ENCODE assay signal across 8 cellular contexts in genomic region chr2:135985018-135985825, GRCh38. TPM values are rescaled to one million over a fixed set of nuclear protein-coding genes. Genes with fewer than 3 reads are reported as not detected.
DNase-seq lines count a peak whose midpoint lies in the region; ATAC-seq and TF ChIP-seq lines count a peak whose summit lies in the region.

DARS1 (minus strand) TSS chr2:135985626; CDS start chr2:135985468, 158 bp downstream.

- H3K4me1 Mint-ChIP-seq in type B pancreatic cell (ENCODE audit: unreplicated experiment), result peaks cover 9% of the 10 kb centered on the region

- no peak for TF ChIP-seq CTCF in heart right ventricle (IDR thresholded peaks at IDR 0.05)
- TF ChIP-seq CTCF in type B pancreatic cell (conservative IDR thresholded peaks at IDR 0.05), result no peak

- peak within 1 kb of the TSS; percentile 88 to 100 (median 98) for H3K27ac ChIP-seq in heart right ventricle

- H3K36me3 ChIP-seq in heart right ventricle, result peaks cover 0 to 30% (median 4%) of the 10 kb centered on the region in 9 donors

- peaks cover 0 to 53% (median 37%) of the 10 kb centered on the region in 9 donors for H3K4me1 ChIP-seq in heart right ventricle

- H3K9me3 Mint-ChIP-seq in type B pancreatic cell, result no peaks in the 10 kb centered on the region

- H3K27me3 Mint-ChIP-seq in type B pancreatic cell, result no peaks in the 10 kb centered on the region

- H3K4me3 ChIP-seq in heart right ventricle, result peak within 1 kb of the TSS; percentile 75 to 98 (median 90)

- TF ChIP-seq POLR2A in GM15510 (IDR thresholded peaks at IDR 0.05; ENCODE audit: borderline replicate concordance, extremely low read depth, insufficient read length), result peak; percentile 69

- intact Hi-C loops in T-helper 1 cell treated with Interleukin-12 subunit alpha and Interleukin-12 subunit beta and Interleukin-4 antibody, amounts not matched to agents 30 ng/mL and 1 ng/mL, for 36 hours (cut with micrococcal nuclease), result loop anchor here (1.0 to 5.0 kb wide), 12 partner anchors 23 to 1067 kb away; partner anchors contain the start of genes CCNT2, CXCR4, MCM6 and R3HDM1
- intact Hi-C loops in heart right ventricle (cut with DNase I) (loop anchor here in 4 of 10 donors (5.0 to 10.0 kb wide), 2 partner anchors 42 to 130 kb away; partner anchors contain the start of gene CXCR4 (in 2 of the 4)), posterior cingulate gyrus (cut with DNase I) (loop anchor here (10.0 kb wide), 1 partner anchor 400 kb away; no protein-coding TSS in a partner anchor)

- peak within 1 kb of the TSS; percentile 97 for H3K4me3 Mint-ChIP-seq in type B pancreatic cell

- ATAC-seq in HG02870 (IDR thresholded peaks at IDR 0.05; ENCODE audit: unreplicated experiment) (peak; percentile 79), heart right ventricle (peak; percentile 97 to 99 (median 98))

- no peaks in the 10 kb centered on the region for H3K27me3 ChIP-seq in heart right ventricle

- H3K9me3 ChIP-seq in heart right ventricle, result no peaks in the 10 kb centered on the region

- DNase-seq in NCI-H146 (lab: John Stamatoyannopoulos, UW) (peak; percentile 98), amniotic epithelial cell (ENCODE audit: low read depth) (peak; percentile 88), heart right ventricle (peak; percentile 94 to 95), posterior cingulate gyrus (peak; percentile 73 to 98 (median 86)), type B pancreatic cell (ENCODE audit: extremely low spot score, unreplicated experiment) (peak; percentile 94)

- peak within 1 kb of the TSS; percentile 97 for H3K27ac Mint-ChIP-seq in type B pancreatic cell

- peaks cover 3% of the 10 kb centered on the region for H3K36me3 Mint-ChIP-seq in type B pancreatic cell

- WGBS in heart right ventricle, 2 donors, result 0% methylated on average over 61 to 63 of the region's 64 CpGs

RNA-seq across cellular contexts. Expression of gene DARS1, which starts in this region (rescaled TPM):
- total RNA-seq in T-helper 1 cell treated with Interleukin-12 subunit alpha and Interleukin-12 subunit beta and Interleukin-4 antibody, amounts not matched to agents 30 ng/mL and 1 ng/mL, for 36 hours, result 109 and 114 TPM in 2 replicates
- total RNA-seq in heart right ventricle (10 to 100 TPM; 53.7 to 74.3 (median 65.7) TPM), type B pancreatic cell (ENCODE audit: low replicate concordance) (46.0 and 58.4 TPM in 2 replicates)
- polyA plus RNA-seq in heart right ventricle, result 100 to 1,000 TPM in 1 of 2 donors, 10 to 100 TPM in 1; 47.8 to 136 TPM

Comparison
In these comparisons a context has a peak if more than half of its experiments do, and no peak if none do; other contexts are left out.
1. Peak in every context shown above with its lines: DNase-seq, ATAC-seq, H3K4me3 ChIP-seq and H3K27ac ChIP-seq.